8 cellular contexts compared by ENCODE assay signal in genomic region chr9:127763918-127764384, GRCh38. TPM values are rescaled to one million over a fixed set of nuclear protein-coding genes. Genes with fewer than 3 reads are reported as not detected.
DNase-seq lines count a peak whose midpoint lies in the region; ATAC-seq and TF ChIP-seq lines count a peak whose summit lies in the region.

No MANE protein-coding gene starts in this region.

- no peaks in the 10 kb centered on the region for H3K9me3 Mint-ChIP-seq in stimulated activated naive B cell treated with anti-CD40 and anti-IgM and Interleukin-4, amounts not matched to agents 10 μg/mL and 1 μg/mL and 100 μg/mL, for 72 hours

- TF ChIP-seq CTCF in AG09319 (IDR thresholded peaks at IDR 0.05; ENCODE audit: low read depth, low read length) (peak; percentile 12; the same call in 1 of the 2 replicates), left ventricle myocardium inferior (IDR thresholded peaks at IDR 0.05; ENCODE audit: borderline replicate concordance) (peak; percentile 64)

- H3K36me3 Mint-ChIP-seq in stimulated activated naive B cell treated with anti-CD40 and anti-IgM and Interleukin-4, amounts not matched to agents 10 μg/mL and 1 μg/mL and 100 μg/mL, for 72 hours = peaks cover 58 to 65% of the 10 kb centered on the region in 2 donors

- H3K27me3 ChIP-seq in H7 (ENCODE audit: control insufficient read depth, insufficient read depth, low read length) = no peaks in the 10 kb centered on the region
- H3K27me3 ChIP-seq in left ventricle myocardium inferior (ENCODE audit: low read depth) = peaks cover 14% of the 10 kb centered on the region

- peak; percentile 63 to 68 for ATAC-seq in stimulated activated naive B cell treated with anti-CD40 and anti-IgM and Interleukin-4, amounts not matched to agents 10 μg/mL and 1 μg/mL and 100 μg/mL, for 72 hours (replicated peaks)
- ATAC-seq in HG03439 (IDR thresholded peaks at IDR 0.05; ENCODE audit: unreplicated experiment) (no peak), GM18870 (IDR thresholded peaks at IDR 0.05; ENCODE audit: unreplicated experiment) (no peak), GM21390 (IDR thresholded peaks at IDR 0.05; ENCODE audit: unreplicated experiment) (no peak)

- peaks cover 96% of the 10 kb centered on the region for H3K4me1 ChIP-seq in left ventricle myocardium inferior

- intact Hi-C loops in left ventricle myocardium inferior (cut with micrococcal nuclease) = no loop called here

- peak overlapping the region; percentile 69 for H3K27ac Mint-ChIP-seq in stimulated activated naive B cell treated with anti-CD40 and anti-IgM and Interleukin-4, amounts not matched to agents 10 μg/mL and 1 μg/mL and 100 μg/mL, for 72 hours

- no peaks in the 10 kb centered on the region for H3K9me3 ChIP-seq in left ventricle myocardium inferior (replicated peaks)

- no peak overlapping the region for H3K4me3 Mint-ChIP-seq in stimulated activated naive B cell treated with anti-CD40 and anti-IgM and Interleukin-4, amounts not matched to agents 10 μg/mL and 1 μg/mL and 100 μg/mL, for 72 hours

- H3K27ac ChIP-seq in left ventricle myocardium inferior (replicated peaks) = peak overlapping the region; percentile 93

- no peaks in the 10 kb centered on the region for H3K27me3 Mint-ChIP-seq in stimulated activated naive B cell treated with anti-CD40 and anti-IgM and Interleukin-4, amounts not matched to agents 10 μg/mL and 1 μg/mL and 100 μg/mL, for 72 hours

- no peaks in the 10 kb centered on the region for H3K36me3 ChIP-seq in H7 (replicated peaks; ENCODE audit: control insufficient read depth, insufficient read depth, low read length)
- H3K36me3 ChIP-seq in left ventricle myocardium inferior = no peaks in the 10 kb centered on the region

- no peak overlapping the region for H3K4me3 ChIP-seq in H7 (ENCODE audit: insufficient read depth, low read depth, low read length)
- peak overlapping the region; percentile 37 for H3K4me3 ChIP-seq in left ventricle myocardium inferior

- H3K4me1 Mint-ChIP-seq in stimulated activated naive B cell treated with anti-CD40 and anti-IgM and Interleukin-4, amounts not matched to agents 10 μg/mL and 1 μg/mL and 100 μg/mL, for 72 hours = peaks cover 48 to 68% of the 10 kb centered on the region in 2 donors

- DNase-seq in AG09319 (ENCODE audit: extremely low read depth, low read depth) (no peak), H7 (peak; percentile 82), left ventricle myocardium inferior (peak; percentile 70)
- peak; percentile 37 for DNase-seq in activated CD8-positive, alpha-beta memory T cell treated with anti-CD3 and anti-CD28 coated beads, Interleukin-2, amount 50 U/mL, for 4 hours
- no peak for DNase-seq in stimulated activated naive B cell treated with anti-CD40 and anti-IgM and Interleukin-4, amounts not matched to agents 10 μg/mL and 1 μg/mL and 100 μg/mL, for 72 hours

RNA-seq across cellular contexts. Expression of gene SH2D3C, which starts 14.5 kb away (rescaled TPM):
- total RNA-seq in H7 (2014; rRNA removed; shearing (Covaris generic)) = 0.26 and 0.42 TPM in 2 replicates
- total RNA-seq in left ventricle myocardium inferior = 18.2 TPM

RNA-seq across cellular contexts. Expression of gene CDK9, which starts 21.9 kb away (rescaled TPM):
- 51.5 and 56.6 TPM in 2 replicates for total RNA-seq in H7 (2014; rRNA removed; shearing (Covaris generic))
- total RNA-seq in left ventricle myocardium inferior = 46.4 TPM

RNA-seq across cellular contexts. Expression of gene TOR2A, which starts 28.9 kb away (rescaled TPM):
- total RNA-seq in H7 (2014; rRNA removed; shearing (Covaris generic)) = 13.7 and 19.3 TPM in 2 replicates
- 2.3 TPM for total RNA-seq in left ventricle myocardium inferior

RNA-seq across cellular contexts. Expression of gene FPGS, which starts 38.7 kb away (rescaled TPM):
- 84.9 and 92.2 TPM in 2 replicates for total RNA-seq in H7 (2014; rRNA removed; shearing (Covaris generic))
- 38.0 TPM for total RNA-seq in left ventricle myocardium inferior

RNA-seq across cellular contexts. Expression of gene TTC16, which starts 48.1 kb away (rescaled TPM):
- 0.11 TPM in 1 of 2 replicates, not detected in the other for total RNA-seq in H7 (2014; rRNA removed; shearing (Covaris generic))
- 0.25 TPM for total RNA-seq in left ventricle myocardium inferior

Comparison
In these comparisons a context has a peak if more than half of its experiments do, and no peak if none do; other contexts are left out.
1. DNase-seq: peak in H7 (single experiment), activated CD8-positive, alpha-beta memory T cell treated with anti-CD3 and anti-CD28 coated beads, Interleukin-2, amount 50 U/mL, for 4 hours (single experiment) and left ventricle myocardium inferior (single experiment); none in AG09319 (single experiment) and stimulated activated naive B cell treated with anti-CD40 and anti-IgM and Interleukin-4, amounts not matched to agents 10 μg/mL and 1 μg/mL and 100 μg/mL, for 72 hours (single experiment).
2. ATAC-seq: peak in stimulated activated naive B cell treated with anti-CD40 and anti-IgM and Interleukin-4, amounts not matched to agents 10 μg/mL and 1 μg/mL and 100 μg/mL, for 72 hours (2 of 2); none in HG03439 (single experiment), GM18870 (single experiment) and GM21390 (single experiment).
3. RNA of gene SH2D3C, which starts 14.5 kb away (total RNA-seq): 18.2 TPM in left ventricle myocardium inferior (single experiment); 0.26 to 0.42 TPM in H7; every median in the first group is over 10 times any median in the second.